14 cellular contexts compared by ENCODE assay signal in genomic region chr15:28873585-28874139, GRCh38. TPM values are rescaled to one million over a fixed set of nuclear protein-coding genes. Genes with fewer than 3 reads are reported as not detected.
DNase-seq lines count a peak whose midpoint lies in the region; TF ChIP-seq lines count a peak whose summit lies in the region.
"Had no signal": no experiment of that assay in that cellular context is flagged by ENCODE, and none has a peak within 500 bp of the region (broad histone marks: within the 10 kb centered on the region; RNA-seq: fewer than 3 reads in every experiment).

No MANE protein-coding gene starts in this region.

- peak; percentile 29 for DNase-seq in activated gamma-delta T cell treated with Interleukin-2 at 50 U/mL for 16 hours
- no peak for DNase-seq in activated gamma-delta T cell (lab: John Stamatoyannopoulos, UW)
- no peak for DNase-seq in astrocyte of the cerebellum (ENCODE audit: low read depth)
- DNase-seq in osteocyte (ENCODE audit: extremely low spot score, unreplicated experiment): no peak
- DNase-seq in NCI-H526 treated with DMSO at 0.1 percent for 48 hours (lab: John Stamatoyannopoulos, UW): no peak
- DNase-seq in dedifferentiated amniotic fluid mesenchymal stem cell (ENCODE audit: extremely low spot score): no peak
- no peak for DNase-seq in KG1 (lab: John Stamatoyannopoulos, UW)
- DNase-seq: DMS79, NCI-H345, Peyer's patch, tibial artery had no signal

- no peaks in the 10 kb centered on the region for H3K36me3 ChIP-seq in Loucy (ENCODE audit: insufficient read depth, low read length)
- H3K36me3 ChIP-seq: cardiac muscle cell, Peyer's patch, tibial artery had no signal

- H3K9me3 ChIP-seq in Loucy (ENCODE audit: insufficient read depth, low read depth, low read length): no peaks in the 10 kb centered on the region
- H3K9me3 ChIP-seq: Peyer's patch had no signal

- H3K27me3 ChIP-seq in Loucy (ENCODE audit: insufficient read depth, low read length, poor library complexity, severe bottlenecking): no peaks in the 10 kb centered on the region
- H3K27me3 ChIP-seq: cardiac muscle cell, Peyer's patch, tibial artery had no signal

- H3K9me3 Mint-ChIP-seq in osteocyte (ENCODE audit: unreplicated experiment): no peaks in the 10 kb centered on the region

- no peaks in the 10 kb centered on the region for H3K27me3 Mint-ChIP-seq in osteocyte (ENCODE audit: unreplicated experiment)

- H3K4me2 ChIP-seq in Loucy (ENCODE audit: low read depth, low read length, poor library complexity, severe bottlenecking): no peak overlapping the region

- TF ChIP-seq CTCF in Loucy (conservative IDR thresholded peaks at IDR 0.05; ENCODE audit: low read length) (peak; percentile 57), astrocyte of the cerebellum (IDR thresholded peaks at IDR 0.05; ENCODE audit: low read depth, low read length, missing control alignments) (peak; percentile 28), osteocyte (IDR thresholded peaks at IDR 0.05) (peak; percentile 49)

- no peaks in the 10 kb centered on the region for H3K79me2 ChIP-seq in Loucy (ENCODE audit: insufficient read depth, low read length)

- no peaks in the 10 kb centered on the region for H3K9me2 ChIP-seq in Loucy (replicated peaks; ENCODE audit: low read depth, low read length)

- no peak overlapping the region for H3K4me3 Mint-ChIP-seq in osteocyte (ENCODE audit: unreplicated experiment)

- peaks cover 10% of the 10 kb centered on the region for H3K4me1 ChIP-seq in Loucy (ENCODE audit: insufficient read depth, low read length, poor library complexity, severe bottlenecking)
- H3K4me1 ChIP-seq: Peyer's patch, tibial artery had no signal

- H3K36me3 Mint-ChIP-seq in osteocyte (ENCODE audit: unreplicated experiment): no peaks in the 10 kb centered on the region

- H3K27ac Mint-ChIP-seq in osteocyte (ENCODE audit: unreplicated experiment): no peak overlapping the region
- H3K27ac Mint-ChIP-seq: progenitor cell of endocrine pancreas had no signal

- H3K9ac ChIP-seq in Loucy (ENCODE audit: low read depth, low read length, poor library complexity, severe bottlenecking): peak overlapping the region; percentile 30

- no peaks in the 10 kb centered on the region for H4K20me1 ChIP-seq in Loucy (ENCODE audit: insufficient read depth, low read length, poor library complexity, severe bottlenecking)

- in situ Hi-C loops in astrocyte of the cerebellum (cut with HindIII; ENCODE audit: low sequenced_read_pairs): no loop called here

- 0 out of 2 replicates have a peak overlapping the region, but pooled peaks have one; percentile 38 for H2AFZ ChIP-seq in Loucy (ENCODE audit: low read length)

- H3K4me1 Mint-ChIP-seq in osteocyte (ENCODE audit: unreplicated experiment): peaks cover 11% of the 10 kb centered on the region

- no peaks in the 10 kb centered on the region for H3F3A ChIP-seq in Loucy (ENCODE audit: low read depth)

- H3K4me3 ChIP-seq in Loucy (ENCODE audit: low read length, poor library complexity, severe bottlenecking): no peak overlapping the region
- H3K4me3 ChIP-seq in astrocyte of the cerebellum (ENCODE audit: low read depth, low read length): no peak overlapping the region
- H3K4me3 ChIP-seq: cardiac muscle cell, Peyer's patch, tibial artery had no signal

RNA-seq across cellular contexts. Expression of gene APBA2, which starts 12.1 kb away (rescaled TPM):
- total RNA-seq in osteocyte: 23.5 and 24.7 TPM in 2 replicates

RNA-seq across cellular contexts. Expression of gene GOLGA6L7, which starts 25.2 kb away (rescaled TPM):
- not detected in 2 replicates for total RNA-seq in osteocyte
- total RNA-seq: cardiac muscle cell, Peyer's patch, progenitor cell of endocrine pancreas had no signal
